Comparison of ENCODE assay signal across 9 cellular contexts in genomic region chrX:154375156-154375504, GRCh38. TPM values are rescaled to one million over a fixed set of nuclear protein-coding genes. Genes with fewer than 3 reads are reported as not detected.
DNase-seq lines count a peak whose midpoint lies in the region; ATAC-seq and TF ChIP-seq lines count a peak whose summit lies in the region.
"Had no signal": no experiment of that assay in that cellular context is flagged by ENCODE, and none has a peak within 500 bp of the region (broad histone marks: within the 10 kb centered on the region; RNA-seq: fewer than 3 reads in every experiment).

No MANE protein-coding gene starts in this region.

- ATAC-seq in GM19397 (IDR thresholded peaks at IDR 0.05; ENCODE audit: unreplicated experiment) (no peak), HG03139 (IDR thresholded peaks at IDR 0.05; ENCODE audit: unreplicated experiment) (no peak)

- no peaks in the 10 kb centered on the region for H3K27me3 ChIP-seq in CD8-positive, alpha-beta memory T cell (ENCODE audit: insufficient read depth, low read length, poor library complexity, severe bottlenecking)

- H3K4me1 Mint-ChIP-seq in CD8-positive, alpha-beta memory T cell, result peaks cover 14 to 29% (median 26%) of the 10 kb centered on the region in 3 donors
- H3K4me1 Mint-ChIP-seq in progenitor cell of endocrine pancreas (ENCODE audit: low read depth), result peaks cover 3% of the 10 kb centered on the region

- TF ChIP-seq CTCF in progenitor cell of endocrine pancreas (IDR thresholded peaks at IDR 0.05; ENCODE audit: unreplicated experiment), result no peak

- no peaks in the 10 kb centered on the region for H3K9me3 ChIP-seq in CD8-positive, alpha-beta memory T cell (ENCODE audit: low read length)

- peaks cover 0 to 1% of the 10 kb centered on the region in 2 donors for H3K27me3 Mint-ChIP-seq in CD8-positive, alpha-beta memory T cell
- no peaks in the 10 kb centered on the region for H3K27me3 Mint-ChIP-seq in progenitor cell of endocrine pancreas

- H3K4me3 Mint-ChIP-seq in CD8-positive, alpha-beta memory T cell, result peak overlapping the region in 5 of 7 donors; percentile 3 to 76 (median 45)
- H3K4me3 Mint-ChIP-seq in progenitor cell of endocrine pancreas (ENCODE audit: low read depth), result peak overlapping the region; percentile 43

- CTCF ChIA-PET in CD8-positive, alpha-beta memory T cell (lab: Charles Lee), result interaction anchor here (2.0 kb wide), 1 partner anchor 115 kb away, joined by 5 read pairs; the partner anchor contains the start of gene SLC10A3

- H3K27ac ChIP-seq in CD8-positive, alpha-beta memory T cell (ENCODE audit: low read depth, low read length), result no peak overlapping the region
- peak overlapping the region; percentile 47 for H3K27ac ChIP-seq in cingulate gyrus (ENCODE audit: low read depth, low read length)

- H3K36me3 Mint-ChIP-seq in CD8-positive, alpha-beta memory T cell, result peaks cover 0 to 6% (median 2%) of the 10 kb centered on the region in 3 donors
- no peaks in the 10 kb centered on the region for H3K36me3 Mint-ChIP-seq in progenitor cell of endocrine pancreas (ENCODE audit: insufficient read depth)

- no peak overlapping the region for H3K4me3 ChIP-seq in CD8-positive, alpha-beta memory T cell (ENCODE audit: low read length)

- H3K27ac Mint-ChIP-seq in CD8-positive, alpha-beta memory T cell, result peak overlapping the region in 5 of 8 donors; percentile 45 to 96 (median 82)
- no peak overlapping the region for H3K27ac Mint-ChIP-seq in progenitor cell of endocrine pancreas

- in situ Hi-C loops in G401 (cut with HindIII; ENCODE audit: low sequenced_read_pairs), result no loop called here

- no peak for DNase-seq in CD8-positive, alpha-beta memory T cell
- DNase-seq in NCI-H69 (lab: John Stamatoyannopoulos, UW) (peak; percentile 46), progenitor cell of endocrine pancreas (ENCODE audit: low spot score, unreplicated experiment) (no peak), hepatic stellate cell (ENCODE audit: low spot score) (no peak), G401 (ENCODE audit: low spot score) (no peak)
- DNase-seq: NCI-H1417 treated with DMSO at 0.1 percent for 48 hours had no signal

- POLR2A ChIA-PET in CD8-positive, alpha-beta memory T cell (lab: Charles Lee), result no interaction called here

- H3K9me3 Mint-ChIP-seq in CD8-positive, alpha-beta memory T cell, result no peaks in the 10 kb centered on the region
- H3K9me3 Mint-ChIP-seq in progenitor cell of endocrine pancreas (ENCODE audit: low read depth), result peaks cover 2% of the 10 kb centered on the region

- H3K4me1 ChIP-seq in CD8-positive, alpha-beta memory T cell (ENCODE audit: insufficient read depth, low read length), result peaks cover 40% of the 10 kb centered on the region

- H3K36me3 ChIP-seq in CD8-positive, alpha-beta memory T cell (ENCODE audit: insufficient read depth, low read length), result no peaks in the 10 kb centered on the region

RNA-seq across cellular contexts. Expression of gene FLNA, which starts 0.7 kb away (rescaled TPM):
- 1,000 to 10,000 TPM; 1,299 to 1,356 TPM for total RNA-seq in CD8-positive, alpha-beta memory T cell
- polyA plus RNA-seq in CD8-positive, alpha-beta memory T cell, result 799 TPM
- 765 and 777 TPM in 2 replicates for total RNA-seq in progenitor cell of endocrine pancreas
- 811 and 832 TPM in 2 replicates for total RNA-seq in G401 (2014; rRNA removed; shearing (Covaris generic))

RNA-seq across cellular contexts. Expression of gene EMD, which starts 4.0 kb away (rescaled TPM):
- 100 to 1,000 TPM; 107 to 119 TPM for total RNA-seq in CD8-positive, alpha-beta memory T cell
- 37.2 TPM for polyA plus RNA-seq in CD8-positive, alpha-beta memory T cell
- 42.5 and 45.9 TPM in 2 replicates for total RNA-seq in progenitor cell of endocrine pancreas
- total RNA-seq in G401 (2014; rRNA removed; shearing (Covaris generic)), result 49.8 and 72.5 TPM in 2 replicates

RNA-seq across cellular contexts. Expression of gene RPL10, which starts 23.0 kb away (rescaled TPM):
- total RNA-seq in CD8-positive, alpha-beta memory T cell, result 1,000 to 10,000 TPM; 3,198 to 3,218 TPM
- 4,855 TPM for polyA plus RNA-seq in CD8-positive, alpha-beta memory T cell
- 2,364 and 2,443 TPM in 2 replicates for total RNA-seq in progenitor cell of endocrine pancreas
- total RNA-seq in G401 (2014; rRNA removed; shearing (Covaris generic)), result 2,883 and 3,419 TPM in 2 replicates

RNA-seq across cellular contexts. Expression of gene DNASE1L1, which starts 33.9 kb away (rescaled TPM):
- 10 to 100 TPM in 1 of 2 experiments, 1 to 10 TPM in 1; 9.8 to 10.1 TPM for total RNA-seq in CD8-positive, alpha-beta memory T cell
- polyA plus RNA-seq in CD8-positive, alpha-beta memory T cell, result 19.1 TPM
- 12.7 and 14.3 TPM in 2 replicates for total RNA-seq in progenitor cell of endocrine pancreas
- 20.5 and 41.3 TPM in 2 replicates for total RNA-seq in G401 (2014; rRNA removed; shearing (Covaris generic))

RNA-seq across cellular contexts. Expression of gene TAFAZZIN, which starts 36.2 kb away (rescaled TPM):
- 10 to 100 TPM; 51.9 to 52.3 TPM for total RNA-seq in CD8-positive, alpha-beta memory T cell
- 41.4 TPM for polyA plus RNA-seq in CD8-positive, alpha-beta memory T cell
- total RNA-seq in progenitor cell of endocrine pancreas, result 34.5 and 38.4 TPM in 2 replicates
- 16.9 and 39.4 TPM in 2 replicates for total RNA-seq in G401 (2014; rRNA removed; shearing (Covaris generic))
